11 cellular contexts compared by ENCODE assay signal in genomic region chr15:74335396-74335795, GRCh38. TPM values are rescaled to one million over a fixed set of nuclear protein-coding genes. Genes with fewer than 3 reads are reported as not detected.
"Had no signal": no experiment of that assay in that cellular context is flagged by ENCODE, and none has a peak within 500 bp of the region (broad histone marks: within the 10 kb centered on the region; RNA-seq: fewer than 3 reads in every experiment).

No MANE protein-coding gene starts in this region.

- H3K4me3 Mint-ChIP-seq: GM23338, HFFc6, IgD-negative memory B cell had no signal

- FAIRE-seq: H1, H54, HepG2, HTR-8/SVneo had no signal

- H3K27ac Mint-ChIP-seq: GM23338, HFFc6, IgD-negative memory B cell had no signal

- H3K9me3 Mint-ChIP-seq: GM23338, HFFc6, IgD-negative memory B cell had no signal

- H2AFZ ChIP-seq: GM23338 had no signal

- H3K4me2 ChIP-seq: GM23338 had no signal

- H3K9me3 ChIP-seq: HAP-1 had no signal

- H3K4me3 ChIP-seq: GM23338, HAP-1 had no signal

- H3K4me1 ChIP-seq: HAP-1 had no signal

- DNase-seq: HFFc6, KBM-7 had no signal

- H3K4me1 Mint-ChIP-seq: GM23338, IgD-negative memory B cell had no signal

- H3K36me3 Mint-ChIP-seq: IgD-negative memory B cell had no signal

- H3K36me3 ChIP-seq: HAP-1 had no signal

- H3K27me3 Mint-ChIP-seq: IgD-negative memory B cell had no signal

- ATAC-seq: GM23338, HCT116, HepG2 had no signal

RNA-seq across cellular contexts. Expression of gene CYP11A1, which starts 32.0 kb away (rescaled TPM):
- total RNA-seq: HT-29 had no signal
- polyA plus RNA-seq: IgD-negative memory B cell had no signal
